In genomic region chr1:189962171-189962570, GRCh38 we compare ENCODE assay signal across 14 cellular contexts.
A peak's percentile ranks its signal among the peaks of the same experiment; 100 is the strongest.
DNase-seq lines count a peak whose midpoint lies in the region; ATAC-seq, FAIRE-seq and TF ChIP-seq lines count a peak whose summit lies in the region.
"Had no signal": no experiment of that assay in that cellular context is flagged by ENCODE, and none has a peak within 500 bp of the region (broad histone marks: within the 10 kb centered on the region; RNA-seq: fewer than 3 reads in every experiment).

No MANE protein-coding gene starts in this region.

- no peak overlapping the region for H2BK120ac ChIP-seq in mesendoderm (ENCODE audit: low read depth, low read length)

- H3K27me3 ChIP-seq in right atrium auricular region (no peaks in the 10 kb centered on the region), astrocyte (ENCODE audit: insufficient read depth, low read length) (no peaks in the 10 kb centered on the region), mesendoderm (ENCODE audit: insufficient read depth, low read length, poor library complexity) (no peaks in the 10 kb centered on the region)
- H3K27me3 ChIP-seq: tibial artery had no signal

- H3K18ac ChIP-seq in mesendoderm (ENCODE audit: low read length), result no peak overlapping the region

- no peak overlapping the region for H2AFZ ChIP-seq in astrocyte (ENCODE audit: low read depth, low read length)
- H2AFZ ChIP-seq: parathyroid adenoma had no signal

- H4K5ac ChIP-seq in mesendoderm (ENCODE audit: low read length), result no peak overlapping the region

- no peak overlapping the region for H2BK5ac ChIP-seq in mesendoderm (ENCODE audit: low read length)

- H3K36me3 ChIP-seq in right atrium auricular region (no peaks in the 10 kb centered on the region), astrocyte (ENCODE audit: insufficient read depth, low read length) (no peaks in the 10 kb centered on the region), mesendoderm (ENCODE audit: control insufficient read depth, insufficient read depth, low read length) (no peaks in the 10 kb centered on the region)
- H3K36me3 ChIP-seq: tibial artery had no signal

- H3K27me3 Mint-ChIP-seq in astrocyte (ENCODE audit: low read depth, unreplicated experiment), result no peaks in the 10 kb centered on the region

- H3K27ac Mint-ChIP-seq in astrocyte (ENCODE audit: unreplicated experiment), result no peak overlapping the region

- no peaks in the 10 kb centered on the region for H3K79me1 ChIP-seq in mesendoderm (ENCODE audit: low read length)

- no peak overlapping the region for H4K8ac ChIP-seq in mesendoderm (ENCODE audit: low read depth, low read length)

- intact Hi-C loops in left cardiac atrium (cut with DNase I) (no loop called here), left ventricle myocardium superior (cut with micrococcal nuclease) (no loop called here)

- H3K56ac ChIP-seq in mesendoderm (ENCODE audit: low read length), result no peak overlapping the region

- H3K27ac ChIP-seq in right atrium auricular region, result no peak overlapping the region
- no peak overlapping the region for H3K27ac ChIP-seq in astrocyte (ENCODE audit: low read depth, low read length)
- H3K27ac ChIP-seq in mesendoderm (ENCODE audit: low read depth, low read length), result no peak overlapping the region
- H3K27ac ChIP-seq: parathyroid adenoma had no signal

- ATAC-seq in left cardiac atrium (peak; percentile 59 to 95), left ventricle myocardium superior (peak; percentile 59)

- H3K36me3 Mint-ChIP-seq in astrocyte (ENCODE audit: low read depth, unreplicated experiment), result no peaks in the 10 kb centered on the region

- H3K79me2 ChIP-seq in astrocyte (ENCODE audit: insufficient read depth, low read length) (no peaks in the 10 kb centered on the region), mesendoderm (ENCODE audit: control insufficient read depth, insufficient read depth, low read length) (no peaks in the 10 kb centered on the region)
- H3K79me2 ChIP-seq: parathyroid adenoma had no signal

- DNase-seq in left cardiac atrium, result no peak
- DNase-seq in right atrium auricular region (ENCODE audit: low spot score), result no peak
- DNase-seq in astrocyte (ENCODE audit: low read depth), result peak; percentile 89
- DNase-seq in left ventricle myocardium superior, result no peak
- DNase-seq in mesendoderm, result no peak
- no peak for DNase-seq in nucleus accumbens (lab: John Stamatoyannopoulos, UW)
- DNase-seq in retina, result no peak
- DNase-seq in DMS153 (lab: John Stamatoyannopoulos, UW), result no peak
- DNase-seq: activated CD4-positive, alpha-beta T cell treated with anti-CD3 and anti-CD28 coated beads, Interleukin-2, amount 50 U/mL, for 48 hours; cerebellar nuclear complex; NCI-H1417 treated with DMSO at 0.1 percent for 48 hours; stimulated activated CD8-positive, alpha-beta memory T cell treated with anti-CD3 and anti-CD28 coated beads, Interleukin-4, amount 100 ng/mL, for 48 hours; tibial artery had no signal

- H3K9me3 ChIP-seq in right atrium auricular region, result no peaks in the 10 kb centered on the region
- no peaks in the 10 kb centered on the region for H3K9me3 ChIP-seq in astrocyte (ENCODE audit: insufficient read depth, low read depth, low read length)
- H3K9me3 ChIP-seq: tibial artery had no signal

- H3K4me2 ChIP-seq in astrocyte (ENCODE audit: low read length) (no peak overlapping the region), mesendoderm (ENCODE audit: low read length) (no peak overlapping the region)

- H4K20me1 ChIP-seq in astrocyte (ENCODE audit: insufficient read depth, low read length), result no peaks in the 10 kb centered on the region

- H3K4me1 Mint-ChIP-seq in astrocyte (ENCODE audit: low read depth, unreplicated experiment), result peaks cover 10% of the 10 kb centered on the region

- H2AK5ac ChIP-seq in mesendoderm (ENCODE audit: low read length), result no peak overlapping the region

- H3K9ac ChIP-seq in astrocyte (ENCODE audit: low read length), result no peak overlapping the region
- no peak overlapping the region for H3K9ac ChIP-seq in mesendoderm (ENCODE audit: low read length)
- H3K9ac ChIP-seq: parathyroid adenoma had no signal

- no peak overlapping the region for H3K4me3 Mint-ChIP-seq in astrocyte (ENCODE audit: unreplicated experiment)

- no peak for TF ChIP-seq CTCF in right atrium auricular region (IDR thresholded peaks at IDR 0.05)
- TF ChIP-seq CTCF in astrocyte (IDR thresholded peaks at IDR 0.05; ENCODE audit: insufficient read depth, low read depth, low read length), result no peak

- no peak overlapping the region for H3K4ac ChIP-seq in mesendoderm (ENCODE audit: low read depth, low read length)

- no peaks in the 10 kb centered on the region for H3K9me3 Mint-ChIP-seq in astrocyte (ENCODE audit: unreplicated experiment)

- H3K4me3 ChIP-seq in right atrium auricular region (no peak overlapping the region), astrocyte (ENCODE audit: insufficient read depth, low read depth, low read length) (no peak overlapping the region), mesendoderm (ENCODE audit: low read length) (no peak overlapping the region)
- H3K4me3 ChIP-seq: tibial artery had no signal

- FAIRE-seq in astrocyte (lab: Jason Lieb, UNC), result no peak

- no peak overlapping the region for H2BK15ac ChIP-seq in mesendoderm (replicated peaks; ENCODE audit: low read depth)

- no peaks in the 10 kb centered on the region for H3K4me1 ChIP-seq in right atrium auricular region
- no peaks in the 10 kb centered on the region for H3K4me1 ChIP-seq in astrocyte (ENCODE audit: insufficient read depth, low read length)
- H3K4me1 ChIP-seq in mesendoderm (ENCODE audit: control insufficient read depth, low read depth, low read length), result no peaks in the 10 kb centered on the region
- H3K4me1 ChIP-seq: parathyroid adenoma had no signal

- H3K23ac ChIP-seq in mesendoderm (ENCODE audit: low read length), result no peak overlapping the region
